ENCODE assay signal across 19 cellular contexts in genomic region chr3:162647321-162647720, GRCh38.
"Had no signal": no experiment of that assay in that cellular context is flagged by ENCODE, and none has a peak within 500 bp of the region (broad histone marks: within the 10 kb centered on the region; RNA-seq: fewer than 3 reads in every experiment).

No MANE protein-coding gene starts in this region.

- H3K79me2 ChIP-seq: hepatocyte had no signal

- H2AFZ ChIP-seq: hepatocyte had no signal

- H3K36me3 ChIP-seq: colonic mucosa, esophagus muscularis mucosa, gastroesophageal sphincter, heart left ventricle, left lung, lower lobe of right lung had no signal

- H3K4me3 ChIP-seq: colonic mucosa, esophagus muscularis mucosa, gastroesophageal sphincter, heart left ventricle, hepatocyte, left lung, lower lobe of right lung, mucosa of descending colon had no signal

- H3K27ac ChIP-seq: colonic mucosa, esophagus muscularis mucosa, foreskin keratinocyte, gastroesophageal sphincter, heart left ventricle, hepatocyte, left lung, lower lobe of right lung had no signal

- H3K27me3 ChIP-seq: colonic mucosa, esophagus muscularis mucosa, foreskin keratinocyte, gastroesophageal sphincter, heart left ventricle, hepatocyte, left lung had no signal

- H3K4me2 ChIP-seq: hepatocyte had no signal

- ATAC-seq: effector memory CD8-positive, alpha-beta T cell; foreskin keratinocyte; gastroesophageal sphincter; heart left ventricle; left cardiac atrium; left lung; left ventricle myocardium superior; lower lobe of right lung; mucosa of descending colon had no signal

- H3K4me1 ChIP-seq: colonic mucosa, esophagus muscularis mucosa, foreskin keratinocyte, gastroesophageal sphincter, heart left ventricle, left lung, lower lobe of right lung had no signal

- DNase-seq: colonic mucosa; cortex of kidney; effector CD8-positive, alpha-beta T cell; effector memory CD8-positive, alpha-beta T cell; foreskin keratinocyte; heart left ventricle; left cardiac atrium; left lung; left ventricle myocardium superior; lower lobe of right lung; mucosa of descending colon; naive B cell had no signal

- FAIRE-seq: endothelial cell of umbilical vein, frontal cortex, islet of Langerhans, keratinocyte had no signal

- H3K9me3 ChIP-seq: colonic mucosa, lower lobe of right lung had no signal
